ENCODE assay signal across 13 cellular contexts in genomic region chr6:63245908-63246307, GRCh38. TPM values are rescaled to one million over a fixed set of nuclear protein-coding genes. Genes with fewer than 3 reads are reported as not detected.
DNase-seq lines count a peak whose midpoint lies in the region; ATAC-seq, FAIRE-seq and TF ChIP-seq lines count a peak whose summit lies in the region.
"Had no signal": no experiment of that assay in that cellular context is flagged by ENCODE, and none has a peak within 500 bp of the region (broad histone marks: within the 10 kb centered on the region; RNA-seq: fewer than 3 reads in every experiment).

No MANE protein-coding gene starts in this region.

- no peaks in the 10 kb centered on the region for H3K4me1 Mint-ChIP-seq in neural progenitor cell

- H3K4me1 ChIP-seq in neural progenitor cell: no peaks in the 10 kb centered on the region
- H3K4me1 ChIP-seq in kidney (ENCODE audit: control insufficient read depth in 1 of 2, insufficient read depth in 1 of 2, low read depth in 1 of 2, low read length in 2 of 2): no peaks in the 10 kb centered on the region

- H3F3A ChIP-seq in neural progenitor cell (ENCODE audit: low read depth): no peaks in the 10 kb centered on the region

- H3K79me2 ChIP-seq in neural progenitor cell (ENCODE audit: low read depth): no peaks in the 10 kb centered on the region

- FAIRE-seq in kidney (lab: Jason Lieb, UNC): no peak
- FAIRE-seq: bronchial epithelial cell, GM18507 had no signal

- H3K4me2 ChIP-seq in neural progenitor cell: no peak overlapping the region

- H3K9ac ChIP-seq in neural progenitor cell (no peak overlapping the region), kidney (ENCODE audit: low read length in 2 of 2) (no peak overlapping the region)

- no peaks in the 10 kb centered on the region for H3K27me3 ChIP-seq in neural progenitor cell

- H3K4me3 Mint-ChIP-seq in neural progenitor cell: no peak overlapping the region

- H3K27ac ChIP-seq in neural progenitor cell (no peak overlapping the region), kidney (ENCODE audit: low read depth in 2 of 2, low read length in 2 of 2) (no peak overlapping the region)

- no peak overlapping the region for H3K27ac Mint-ChIP-seq in neural progenitor cell

- no peaks in the 10 kb centered on the region for H3K36me3 Mint-ChIP-seq in neural progenitor cell

- no peaks in the 10 kb centered on the region for H3K27me3 Mint-ChIP-seq in neural progenitor cell (ENCODE audit: insufficient read depth, low read depth)

- TF ChIP-seq CTCF in neural progenitor cell (IDR thresholded peaks at IDR 0.05) (peak; percentile 42), kidney (IDR thresholded peaks at IDR 0.05; ENCODE audit: borderline replicate concordance, extremely low read depth, insufficient read depth) (no peak)

- H3K9me3 ChIP-seq in neural progenitor cell (ENCODE audit: low read depth): no peaks in the 10 kb centered on the region
- H3K9me3 ChIP-seq in kidney (ENCODE audit: control insufficient read depth in 1 of 2, low read length in 2 of 2): no peaks in the 10 kb centered on the region

- H3K36me3 ChIP-seq in neural progenitor cell (no peaks in the 10 kb centered on the region), kidney (ENCODE audit: control insufficient read depth in 1 of 2, insufficient read depth in 2 of 2, low read length in 2 of 2) (no peaks in the 10 kb centered on the region)

- DNase-seq in DMS 273 (lab: John Stamatoyannopoulos, UW; ENCODE audit: unreplicated experiment): peak; percentile 28
- DNase-seq in DMS 273 treated with DMSO at 0.1 percent for 48 hours (lab: John Stamatoyannopoulos, UW): no peak
- DNase-seq in NCI-H69 (lab: John Stamatoyannopoulos, UW): peak; percentile 17
- peak; percentile 10 for DNase-seq in neural progenitor cell (ENCODE audit: low spot score)
- no peak for DNase-seq in NCI-H2029 (lab: John Stamatoyannopoulos, UW)
- DNase-seq in mesenteric fat pad (ENCODE audit: low spot score): no peak
- DNase-seq in kidney: no peak
- DNase-seq: 8988T, GOT3, NCI-H1092 treated with DMSO at 0.1 percent for 48 hours had no signal

- no peaks in the 10 kb centered on the region for H4K20me1 ChIP-seq in neural progenitor cell (ENCODE audit: low read depth)

- H3K4me3 ChIP-seq in neural progenitor cell: no peak overlapping the region
- H3K4me3 ChIP-seq in kidney (ENCODE audit: low read length in 2 of 2): no peak overlapping the region

- H3K9me3 Mint-ChIP-seq in neural progenitor cell: no peaks in the 10 kb centered on the region

- ATAC-seq in HG02610 (IDR thresholded peaks at IDR 0.05; ENCODE audit: unreplicated experiment): peak; percentile 58

- intact Hi-C loops in kidney (cut with DNase I): no loop called here

- no peak overlapping the region for H2AFZ ChIP-seq in neural progenitor cell (replicated peaks)

RNA-seq across cellular contexts. Expression of gene FKBP1C, which starts 34.6 kb away (rescaled TPM):
- total RNA-seq in neural progenitor cell (ENCODE audit: low replicate concordance) (0.34 TPM in 1 of 2 replicates, not detected in the other), mesenteric fat pad (not detected), kidney (0.25 TPM)
- polyA plus RNA-seq in kidney (ENCODE audit: insufficient read depth, low read depth, low replicate concordance): 1.6 TPM
- total RNA-seq: bronchial epithelial cell had no signal

Comparison
In these comparisons a context has a peak if more than half of its experiments do, and no peak if none do; other contexts are left out.
1. DNase-seq: peak in DMS 273 (single experiment), NCI-H69 (single experiment) and neural progenitor cell (single experiment); none in DMS 273 treated with DMSO at 0.1 percent for 48 hours (single experiment), NCI-H2029 (single experiment), mesenteric fat pad (single experiment) and kidney (single experiment).